In the genomic region with DNA sequence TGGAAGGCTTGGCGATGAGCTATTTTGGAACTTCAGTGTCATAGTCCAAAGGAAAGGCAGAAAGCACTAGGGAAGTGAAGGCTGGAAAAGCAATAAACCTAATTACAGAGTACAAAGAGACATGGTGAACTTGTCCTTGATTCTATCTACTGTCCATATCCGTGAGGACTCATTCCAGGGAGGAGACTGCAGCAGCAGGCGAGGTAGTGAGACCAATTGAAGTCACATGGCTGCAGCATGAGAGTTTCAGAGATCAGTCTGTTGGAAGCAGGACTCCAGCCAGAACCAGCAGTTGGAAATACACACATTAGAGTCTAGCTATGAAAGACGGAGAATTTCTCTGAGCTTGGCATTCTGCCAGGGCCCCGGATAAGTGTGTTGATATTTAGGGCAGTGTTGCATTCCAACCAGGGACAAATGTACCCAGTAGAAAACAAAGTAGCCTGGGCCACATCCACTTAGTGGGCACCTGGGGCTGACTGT, we compare ENCODE assay signal across 9 cellular contexts. TPM values are rescaled to one million over a fixed set of nuclear protein-coding genes. Genes with fewer than 3 reads are reported as not detected.
A peak's percentile ranks its signal among the peaks of the same experiment; 100 is the strongest.
DNase-seq lines count a peak whose midpoint lies in the region; ATAC-seq and TF ChIP-seq lines count a peak whose summit lies in the region.
"Had no signal": no experiment of that assay in that cellular context is flagged by ENCODE, and none has a peak within 500 bp of the region (broad histone marks: within the 10 kb centered on the region; RNA-seq: fewer than 3 reads in every experiment).

No MANE protein-coding gene starts in this region.

- H3K4me3 Mint-ChIP-seq in activated naive CD4-positive, alpha-beta T cell treated with anti-CD3 and anti-CD28 coated beads for 36 hours: no peak overlapping the region

- H3K36me3 ChIP-seq in adipocyte (ENCODE audit: control insufficient read depth, insufficient read depth, low read length, severe bottlenecking) (no peaks in the 10 kb centered on the region), left ventricle myocardium inferior (no peaks in the 10 kb centered on the region), skeletal muscle tissue (ENCODE audit: control insufficient read depth in 3 of 3, insufficient read depth in 3 of 3, low read length in 3 of 3) (no peaks in the 10 kb centered on the region)

- H3K9ac ChIP-seq in adipocyte (ENCODE audit: low read length) (no peak overlapping the region), skeletal muscle tissue (ENCODE audit: low read depth in 1 of 3, low read length in 3 of 3) (no peak overlapping the region)

- intact Hi-C loops in left ventricle myocardium inferior (cut with micrococcal nuclease): no loop called here
- intact Hi-C loops in activated naive CD4-positive, alpha-beta T cell treated with anti-CD3 and anti-CD28 coated beads for 36 hours (cut with micrococcal nuclease): no loop called here

- CTCF ChIA-PET in activated naive CD4-positive, alpha-beta T cell treated with anti-CD3 and anti-CD28 coated beads for 36 hours (lab: Charles Lee): no interaction called here

- H3K4me1 Mint-ChIP-seq in activated naive CD4-positive, alpha-beta T cell treated with anti-CD3 and anti-CD28 coated beads for 36 hours (ENCODE audit: low read depth): no peaks in the 10 kb centered on the region

- no peak overlapping the region for H3K27ac Mint-ChIP-seq in activated naive CD4-positive, alpha-beta T cell treated with anti-CD3 and anti-CD28 coated beads for 36 hours

- no peaks in the 10 kb centered on the region for H3K27me3 ChIP-seq in adipocyte (replicated peaks; ENCODE audit: control insufficient read depth, insufficient read depth, low read length)
- no peaks in the 10 kb centered on the region for H3K27me3 ChIP-seq in left ventricle myocardium inferior (ENCODE audit: low read depth)
- no peaks in the 10 kb centered on the region for H3K27me3 ChIP-seq in skeletal muscle tissue (ENCODE audit: control insufficient read depth in 3 of 3, insufficient read depth in 3 of 3, low read length in 3 of 3)

- H3K27ac ChIP-seq in left ventricle myocardium inferior (replicated peaks): peak overlapping the region; percentile 82
- peak overlapping the region; percentile 83 for H3K27ac ChIP-seq in skeletal muscle tissue (ENCODE audit: low read depth, low read length)

- H3K27me3 Mint-ChIP-seq in activated naive CD4-positive, alpha-beta T cell treated with anti-CD3 and anti-CD28 coated beads for 36 hours (ENCODE audit: low read depth): no peaks in the 10 kb centered on the region

- TF ChIP-seq CTCF in left ventricle myocardium inferior (IDR thresholded peaks at IDR 0.05; ENCODE audit: borderline replicate concordance): no peak

- peaks cover 7% of the 10 kb centered on the region for H3K4me1 ChIP-seq in adipocyte (ENCODE audit: control insufficient read depth, insufficient read depth, low read length)
- H3K4me1 ChIP-seq in left ventricle myocardium inferior: peaks cover 44% of the 10 kb centered on the region
- H3K4me1 ChIP-seq in skeletal muscle tissue (ENCODE audit: control insufficient read depth in 3 of 3, insufficient read depth in 3 of 3, low read length in 3 of 3): peaks cover 10 to 13% (median 12%) of the 10 kb centered on the region in 3 donors

- ATAC-seq in HG02852 (IDR thresholded peaks at IDR 0.05; ENCODE audit: unreplicated experiment) (no peak), HG02981 (IDR thresholded peaks at IDR 0.05; ENCODE audit: unreplicated experiment) (no peak)

- peaks cover 8% of the 10 kb centered on the region for H3K9me3 Mint-ChIP-seq in activated naive CD4-positive, alpha-beta T cell treated with anti-CD3 and anti-CD28 coated beads for 36 hours

- peaks cover 2% of the 10 kb centered on the region for H3K36me3 Mint-ChIP-seq in activated naive CD4-positive, alpha-beta T cell treated with anti-CD3 and anti-CD28 coated beads for 36 hours (ENCODE audit: low read depth)

- H3K4me3 ChIP-seq in adipocyte (ENCODE audit: low read length): no peak overlapping the region
- H3K4me3 ChIP-seq in left ventricle myocardium inferior: peak overlapping the region; percentile 26
- H3K4me3 ChIP-seq in skeletal muscle tissue (ENCODE audit: low read length in 3 of 3): peak overlapping the region in 2 of 3 donors; percentile 49 to 58

- peak; percentile 1 for DNase-seq in HCEC 1CT
- peak; percentile 6 for DNase-seq in adipocyte (ENCODE audit: low read depth)
- DNase-seq in left ventricle myocardium inferior: peak; percentile 68
- no peak for DNase-seq in activated naive CD4-positive, alpha-beta T cell treated with anti-CD3 and anti-CD28 coated beads for 36 hours
- DNase-seq in stimulated activated CD4-positive, alpha-beta T cell treated with anti-CD3 and anti-CD28 coated beads, Interleukin-2, amount 100 ng/mL, for 48 hours: no peak
- DNase-seq: NK-92 treated with Interleukin-12 subunit alpha and Interleukin-12 subunit beta, amount 100 ng/mL, for 24 hours had no signal

- H3K9me3 ChIP-seq in adipocyte (ENCODE audit: control insufficient read depth, low read length) (no peaks in the 10 kb centered on the region), left ventricle myocardium inferior (replicated peaks) (peaks cover 8% of the 10 kb centered on the region), skeletal muscle tissue (ENCODE audit: control insufficient read depth in 3 of 3, low read length in 3 of 3) (no peaks in the 10 kb centered on the region)

RNA-seq across cellular contexts. Expression of gene ARHGAP42, which starts 54.1 kb away (rescaled TPM):
- total RNA-seq in left ventricle myocardium inferior: 11.1 TPM
- total RNA-seq in skeletal muscle tissue: 23.5 TPM
- not detected for total RNA-seq in activated naive CD4-positive, alpha-beta T cell treated with anti-CD3 and anti-CD28 coated beads for 36 hours

Comparison
In these comparisons a context has a peak if more than half of its experiments do, and no peak if none do; other contexts are left out.
1. DNase-seq: peak in HCEC 1CT (single experiment), adipocyte (single experiment) and left ventricle myocardium inferior (single experiment); none in activated naive CD4-positive, alpha-beta T cell treated with anti-CD3 and anti-CD28 coated beads for 36 hours (single experiment) and stimulated activated CD4-positive, alpha-beta T cell treated with anti-CD3 and anti-CD28 coated beads, Interleukin-2, amount 100 ng/mL, for 48 hours (0 of 2).
2. RNA of gene ARHGAP42, which starts 54.1 kb away (total RNA-seq): 23.5 TPM in skeletal muscle tissue (single experiment) and 11.1 TPM in left ventricle myocardium inferior (single experiment); not detected in activated naive CD4-positive, alpha-beta T cell treated with anti-CD3 and anti-CD28 coated beads for 36 hours; every median in the first group is over 10 times any median in the second.